ENCODE assay signal across 29 cellular contexts in the genomic region with DNA sequence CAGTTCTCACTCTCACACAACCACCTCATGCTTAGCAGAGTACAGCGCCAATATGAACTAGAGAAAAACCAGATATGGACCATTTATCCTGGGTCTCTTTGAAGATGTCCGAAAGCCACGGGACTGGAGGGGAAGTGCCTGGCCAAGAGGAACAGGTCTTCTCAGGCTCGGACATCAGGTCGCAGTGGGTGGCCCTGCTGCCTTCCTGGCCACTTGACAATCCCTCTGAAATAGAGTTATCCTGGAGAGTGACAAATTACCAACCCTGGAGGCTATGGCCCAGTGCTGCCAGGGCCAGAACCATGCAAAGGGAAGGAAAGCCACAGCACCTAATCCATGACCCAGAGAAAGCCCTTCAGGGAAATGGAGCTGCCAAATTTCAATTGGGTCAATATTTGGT.
"Had no signal": no experiment of that assay in that cellular context is flagged by ENCODE, and none has a peak within 500 bp of the region (broad histone marks: within the 10 kb centered on the region; RNA-seq: fewer than 3 reads in every experiment).

No MANE protein-coding gene starts in this region.

- H3K27me3 ChIP-seq: neural progenitor cell, ovary, spleen, stomach, thyroid gland, tibial nerve, upper lobe of left lung, vagina had no signal

- H3K9me3 ChIP-seq: ovary, psoas muscle, stomach, thoracic aorta, thyroid gland, upper lobe of left lung, vagina had no signal

- H3K4me3 ChIP-seq: neural progenitor cell, ovary, psoas muscle, skin epidermis, smooth muscle cell, spleen, stomach, thoracic aorta, thyroid gland, tibial nerve, upper lobe of left lung, vagina had no signal

- H3K27ac Mint-ChIP-seq: naive thymus-derived CD4-positive, alpha-beta T cell; natural killer cell; nephron; neural progenitor cell; progenitor cell of endocrine pancreas; stimulated activated memory B cell treated with anti-CD40 and anti-IgM and Interleukin-4, amounts not matched to agents 10 μg/mL and 1 μg/mL and 100 μg/mL, for 72 hours; stimulated activated naive CD8-positive, alpha-beta T cell treated with anti-CD3 and anti-CD28 coated beads, Interleukin-15, Interleukin-2, amounts not matched to agents 100 ng/mL and 50 ng/mL, for 24 hours had no signal

- H3K27me3 Mint-ChIP-seq: stimulated activated memory B cell treated with anti-CD40 and anti-IgM and Interleukin-4, amounts not matched to agents 10 μg/mL and 1 μg/mL and 100 μg/mL, for 72 hours; stimulated activated naive CD8-positive, alpha-beta T cell treated with anti-CD3 and anti-CD28 coated beads, Interleukin-15, Interleukin-2, amounts not matched to agents 100 ng/mL and 50 ng/mL, for 24 hours had no signal

- H3K9me3 Mint-ChIP-seq: nephron; stimulated activated memory B cell treated with anti-CD40 and anti-IgM and Interleukin-4, amounts not matched to agents 10 μg/mL and 1 μg/mL and 100 μg/mL, for 72 hours; stimulated activated naive CD8-positive, alpha-beta T cell treated with anti-CD3 and anti-CD28 coated beads, Interleukin-15, Interleukin-2, amounts not matched to agents 100 ng/mL and 50 ng/mL, for 24 hours had no signal

- H3K79me2 ChIP-seq: parathyroid adenoma had no signal

- H3K27ac ChIP-seq: neural progenitor cell, ovary, parathyroid adenoma, psoas muscle, skin epidermis, spleen, stomach, thoracic aorta, thyroid gland, tibial nerve, upper lobe of left lung, vagina had no signal

- DNase-seq: naive thymus-derived CD4-positive, alpha-beta T cell; natural killer cell; occipital lobe; ovary; psoas muscle; right cardiac atrium; spleen; stimulated activated CD4-positive, alpha-beta T cell treated with anti-CD3 and anti-CD28 coated beads, Interleukin-12 subunit alpha, Interleukin-12 subunit beta, amount 100 ng/mL, for 4 hours; stimulated activated CD4-positive, alpha-beta T cell treated with anti-CD3 and anti-CD28 coated beads, Interleukin-1b, Interleukin-23, amount 100 ng/mL, for 48 hours; stimulated activated CD4-positive, alpha-beta T cell treated with anti-CD3 and anti-CD28 coated beads, Interleukin-4, amount 100 ng/mL, for 1 hour; stimulated activated CD4-positive, alpha-beta T cell treated with anti-CD3 and anti-CD28 coated beads, Interleukin-4, amount 100 ng/mL, for 4 hours; stimulated activated CD8-positive, alpha-beta memory T cell treated with anti-CD3 and anti-CD28 coated beads, Interleukin-4, amount 100 ng/mL, for 48 hours; stimulated activated naive CD4-positive, alpha-beta T cell treated with Interleukin-2 at 50 U/mL for 16 hours; stomach; thyroid gland; trophoblast cell; upper lobe of left lung had no signal

- H3K36me3 Mint-ChIP-seq: naive thymus-derived CD4-positive, alpha-beta T cell; natural killer cell; stimulated activated memory B cell treated with anti-CD40 and anti-IgM and Interleukin-4, amounts not matched to agents 10 μg/mL and 1 μg/mL and 100 μg/mL, for 72 hours had no signal

- ATAC-seq: naive thymus-derived CD4-positive, alpha-beta T cell; natural killer cell; psoas muscle; right cardiac atrium; sciatic nerve; stimulated activated memory B cell treated with anti-CD40 and anti-IgM and Interleukin-4, amounts not matched to agents 10 μg/mL and 1 μg/mL and 100 μg/mL, for 72 hours had no signal

- H3K4me1 ChIP-seq: neural progenitor cell, parathyroid adenoma, psoas muscle, spleen, stomach, thyroid gland, tibial nerve, upper lobe of left lung, vagina had no signal

- H2AFZ ChIP-seq: neural progenitor cell, parathyroid adenoma had no signal

- H3K4me1 Mint-ChIP-seq: naive thymus-derived CD4-positive, alpha-beta T cell; natural killer cell; nephron; stimulated activated memory B cell treated with anti-CD40 and anti-IgM and Interleukin-4, amounts not matched to agents 10 μg/mL and 1 μg/mL and 100 μg/mL, for 72 hours had no signal

- H3K4me3 Mint-ChIP-seq: naive thymus-derived CD4-positive, alpha-beta T cell; natural killer cell; nephron; neural progenitor cell; stimulated activated memory B cell treated with anti-CD40 and anti-IgM and Interleukin-4, amounts not matched to agents 10 μg/mL and 1 μg/mL and 100 μg/mL, for 72 hours; stimulated activated naive CD8-positive, alpha-beta T cell treated with anti-CD3 and anti-CD28 coated beads, Interleukin-15, Interleukin-2, amounts not matched to agents 100 ng/mL and 50 ng/mL, for 24 hours had no signal

- H3K36me3 ChIP-seq: neural progenitor cell, ovary, spleen, stomach, thoracic aorta, thyroid gland, tibial nerve, upper lobe of left lung, vagina had no signal

- H3K4me2 ChIP-seq: neural progenitor cell, smooth muscle cell had no signal
